Comparison of ENCODE assay signal across 27 cellular contexts in genomic region chr16:75922250-75922649, GRCh38.
"Had no signal": no experiment of that assay in that cellular context is flagged by ENCODE, and none has a peak within 500 bp of the region (broad histone marks: within the 10 kb centered on the region; RNA-seq: fewer than 3 reads in every experiment).

No MANE protein-coding gene starts in this region.

- DNase-seq: activated B cell treated with CpG ODN at 0.5 μM for 24 hours; activated CD4-positive, alpha-beta memory T cell treated with anti-CD3 and anti-CD28 coated beads, Interleukin-2, amount 10 ng/mL, durations not matched to agents 7 days and 5 days; activated CD4-positive, alpha-beta T cell treated with anti-CD3 and anti-CD28 coated beads for 4 hours; activated CD4-positive, alpha-beta T cell treated with anti-CD3 and anti-CD28 coated beads, Interleukin-2, amount 10 ng/mL, durations not matched to agents 7 days and 5 days; activated CD4-positive, alpha-beta T cell treated with anti-CD3 and anti-CD28 coated beads, Interleukin-2, amount 50 U/mL, for 48 hours; activated CD4-positive, CD25-positive, alpha-beta regulatory T cell treated with anti-CD3 and anti-CD28 coated beads, Interleukin-2, amount 50 U/mL, for 72 hours; activated CD8-positive, alpha-beta memory T cell treated with anti-CD3 and anti-CD28 coated beads for 24 hours; activated CD8-positive, alpha-beta memory T cell treated with anti-CD3 and anti-CD28 coated beads, Interleukin-2, amount 10 ng/mL, durations not matched to agents 7 days and 5 days; activated CD8-positive, alpha-beta memory T cell treated with anti-CD3 and anti-CD28 coated beads, Interleukin-2, amount 50 U/mL, for 48 hours; activated CD8-positive, alpha-beta T cell treated with anti-CD3 and anti-CD28 coated beads, Interleukin-2, amount 10 ng/mL, durations not matched to agents 7 days and 5 days; activated effector memory CD4-positive, alpha-beta T cell treated with Interleukin-2 at 50 U/mL for 16 hours; activated gamma-delta T cell; activated naive CD4-positive, alpha-beta T cell treated with anti-CD3 and anti-CD28 coated beads, Interleukin-2, amount 10 ng/mL, durations not matched to agents 7 days and 5 days; activated naive CD4-positive, alpha-beta T cell treated with Interleukin-2 at 50 U/mL for 16 hours; activated naive CD8-positive, alpha-beta T cell treated with anti-CD3 and anti-CD28 coated beads, Interleukin-2, amount 10 ng/mL, durations not matched to agents 7 days and 5 days; activated naive CD8-positive, alpha-beta T cell treated with anti-CD3 and anti-CD28 coated beads, Interleukin-2, amount 50 U/mL, for 24 hours; activated T-cell treated with anti-CD3 and anti-CD28 coated beads, Interleukin-2, amount 50 U/mL, for 24 hours; activated T-cell treated with anti-CD3 and anti-CD28 coated beads, Interleukin-2, amount 50 U/mL, for 48 hours; amniotic stem cell; aorta; body of pancreas; brain microvascular endothelial cell; caudate nucleus; cerebellar nuclear complex; T-helper 1 cell; T-helper 2 cell; T-helper 9 cell had no signal
